ENCODE assay signal across 22 cellular contexts in genomic region chr10:113992601-113993011, GRCh38. TPM values are rescaled to one million over a fixed set of nuclear protein-coding genes. Genes with fewer than 3 reads are reported as not detected.
DNase-seq lines count a peak whose midpoint lies in the region; ATAC-seq and TF ChIP-seq lines count a peak whose summit lies in the region.
"Had no signal": no experiment of that assay in that cellular context is flagged by ENCODE, and none has a peak within 500 bp of the region (broad histone marks: within the 10 kb centered on the region; RNA-seq: fewer than 3 reads in every experiment).

No MANE protein-coding gene starts in this region.

- H3K27me3 Mint-ChIP-seq in GM23338 (ENCODE audit: insufficient read depth, low read depth, poor library complexity) = peaks cover 6% of the 10 kb centered on the region
- peaks cover 12% of the 10 kb centered on the region for H3K27me3 Mint-ChIP-seq in nephron progenitor cell (ENCODE audit: low read depth, poor library complexity)
- H3K27me3 Mint-ChIP-seq in stimulated activated memory B cell treated with anti-CD40 and anti-IgM and Interleukin-4, amounts not matched to agents 10 μg/mL and 1 μg/mL and 100 μg/mL, for 72 hours = peaks cover 29% of the 10 kb centered on the region

- H3K27me3 ChIP-seq in GM23338 (ENCODE audit: insufficient read depth) (no peaks in the 10 kb centered on the region), mammary epithelial cell (ENCODE audit: insufficient read depth, low read length) (peaks cover 7% of the 10 kb centered on the region)

- H3K4me1 ChIP-seq in GM23338 (ENCODE audit: insufficient read depth) (no peaks in the 10 kb centered on the region), mammary epithelial cell (ENCODE audit: insufficient read depth, low read length) (no peaks in the 10 kb centered on the region)
- H3K4me1 ChIP-seq: A549 had no signal

- no peaks in the 10 kb centered on the region for H3K79me2 ChIP-seq in GM23338 (replicated peaks; ENCODE audit: insufficient read depth)
- no peaks in the 10 kb centered on the region for H3K79me2 ChIP-seq in mammary epithelial cell (ENCODE audit: insufficient read depth, low read length)

- 38% methylated on average over 6 of the region's 6 CpGs for WGBS in mammary epithelial cell (ENCODE audit: low coverage, missing lambda C conversion rate)

- H3F3A ChIP-seq in GM23338 (replicated peaks; ENCODE audit: low read depth) = no peaks in the 10 kb centered on the region

- H3K4me3 ChIP-seq in GM23338 (no peak overlapping the region), mammary epithelial cell (replicated peaks in 1 of 3; ENCODE audit: insufficient read depth in 1 of 3, low read depth in 2 of 3, low read length in 3 of 3) (no peak overlapping the region)
- H3K4me3 ChIP-seq: A549 had no signal

- H3K9me3 ChIP-seq in mammary epithelial cell (replicated peaks; ENCODE audit: insufficient read depth, low read length) = no peaks in the 10 kb centered on the region
- H3K9me3 ChIP-seq: A549 had no signal

- H4K20me1 ChIP-seq in GM23338 (replicated peaks; ENCODE audit: insufficient read depth) (no peaks in the 10 kb centered on the region), mammary epithelial cell (ENCODE audit: insufficient read depth, low read length) (no peaks in the 10 kb centered on the region)

- H3K27ac ChIP-seq in GM23338 (ENCODE audit: low read depth) = no peak overlapping the region
- no peak overlapping the region for H3K27ac ChIP-seq in mammary epithelial cell (ENCODE audit: insufficient read depth, low read depth, low read length)
- H3K27ac ChIP-seq: A549, KMS-11 had no signal

- H3K9me3 Mint-ChIP-seq in GM23338 = peaks cover 3% of the 10 kb centered on the region
- peaks cover 5% of the 10 kb centered on the region for H3K9me3 Mint-ChIP-seq in nephron progenitor cell
- H3K9me3 Mint-ChIP-seq in stimulated activated memory B cell treated with anti-CD40 and anti-IgM and Interleukin-4, amounts not matched to agents 10 μg/mL and 1 μg/mL and 100 μg/mL, for 72 hours = peaks cover 4% of the 10 kb centered on the region
- H3K9me3 Mint-ChIP-seq: activated T-helper 17 cell treated with anti-CD3 and anti-CD28 coated beads, Interleukin-2, amount 50 U/mL, for 72 hours; H9 had no signal

- peak; percentile 57 for DNase-seq in A172 (ENCODE audit: low spot score)
- no peak for DNase-seq in GM23338 (ENCODE audit: low spot score)
- peak; percentile 3 for DNase-seq in mammary epithelial cell
- DNase-seq in nephron progenitor cell = no peak
- DNase-seq in DMS53 (lab: John Stamatoyannopoulos, UW) = no peak
- no peak for DNase-seq in activated CD4-positive, alpha-beta T cell treated with anti-CD3 and anti-CD28 coated beads for 4 hours
- no peak for DNase-seq in NCI-H69 (lab: John Stamatoyannopoulos, UW)
- DNase-seq: activated CD4-positive, alpha-beta T cell treated with anti-CD3 and anti-CD28 coated beads for 1 hour; activated CD8-positive, alpha-beta memory T cell treated with anti-CD3 and anti-CD28 coated beads, Interleukin-2, amount 10 ng/mL, durations not matched to agents 7 days and 5 days; caudate nucleus; CD4-positive, CD25-positive, alpha-beta regulatory T cell; erythroblast; H9; natural killer cell; NCI-H1105; NCI-H526 treated with DMSO at 0.1 percent for 48 hours; OCI-M1 had no signal

- no TSS peak for BruUV-seq in mammary epithelial cell (replicated peaks; lab: Mats Ljungman, UMichigan)

- H2AFZ ChIP-seq in GM23338 (peak overlapping the region; percentile 43; the same call in 1 of the 2 replicates), mammary epithelial cell (ENCODE audit: low read depth, low read length) (no peak overlapping the region)

- H3K4me2 ChIP-seq in GM23338 (no peak overlapping the region), mammary epithelial cell (ENCODE audit: insufficient read depth, low read depth, low read length) (no peak overlapping the region)
- H3K4me2 ChIP-seq: A549, KMS-11 had no signal

- 0 out of 2 replicates have a peak, but pooled peaks cover 5% of the 10 kb centered on the region for H3K9me2 ChIP-seq in GM23338 (ENCODE audit: insufficient read depth)

- dilution Hi-C loops in mammary epithelial cell (cut with HindIII; ENCODE audit: low sequenced_read_pairs) = no loop called here

- in situ Hi-C loops in mammary epithelial cell (cut with MboI; ENCODE audit: low sequenced_read_pairs in 2 of 2) = no loop called here

- H3K27ac Mint-ChIP-seq in GM23338 (no peak overlapping the region), nephron progenitor cell (peak overlapping the region; percentile 18)
- no peak overlapping the region for H3K27ac Mint-ChIP-seq in stimulated activated memory B cell treated with anti-CD40 and anti-IgM and Interleukin-4, amounts not matched to agents 10 μg/mL and 1 μg/mL and 100 μg/mL, for 72 hours
- H3K27ac Mint-ChIP-seq: activated CD8-positive, alpha-beta memory T cell treated with anti-CD3 and anti-CD28 coated beads, Interleukin-2, amount 10 ng/mL, durations not matched to agents 7 days and 5 days; activated T-helper 17 cell treated with anti-CD3 and anti-CD28 coated beads, Interleukin-2, amount 50 U/mL, for 72 hours; H9; memory B cell; natural killer cell had no signal

- H3K4me3 Mint-ChIP-seq in GM23338 = no peak overlapping the region
- no peak overlapping the region for H3K4me3 Mint-ChIP-seq in nephron progenitor cell
- no peak overlapping the region for H3K4me3 Mint-ChIP-seq in stimulated activated memory B cell treated with anti-CD40 and anti-IgM and Interleukin-4, amounts not matched to agents 10 μg/mL and 1 μg/mL and 100 μg/mL, for 72 hours
- H3K4me3 Mint-ChIP-seq: activated CD8-positive, alpha-beta memory T cell treated with anti-CD3 and anti-CD28 coated beads, Interleukin-2, amount 10 ng/mL, durations not matched to agents 7 days and 5 days; activated T-helper 17 cell treated with anti-CD3 and anti-CD28 coated beads, Interleukin-2, amount 50 U/mL, for 72 hours; CD4-positive, CD25-positive, alpha-beta regulatory T cell; H9; memory B cell; natural killer cell had no signal

- CTCF ChIA-PET in mammary epithelial cell (lab: Charles Lee; ENCODE audit: low non-redundant PET) = no interaction called here

- TF ChIP-seq CTCF in GM23338 (conservative IDR thresholded peaks at IDR 0.05; ENCODE audit: low read depth in 2 of 2) = no peak
- TF ChIP-seq CTCF in mammary epithelial cell (conservative IDR thresholded peaks at IDR 0.05 in 1 of 2, IDR thresholded peaks at IDR 0.05 in 1 of 2; ENCODE audit: extremely low read depth in 1 of 2, insufficient read depth in 1 of 2, low read depth in 1 of 2, low read length in 2 of 2) = no peak
- no peak for TF ChIP-seq CTCF in nephron progenitor cell (IDR thresholded peaks at IDR 0.05)

- H3K36me3 ChIP-seq in GM23338 (ENCODE audit: insufficient read depth) (no peaks in the 10 kb centered on the region), mammary epithelial cell (ENCODE audit: insufficient read depth, low read length) (no peaks in the 10 kb centered on the region)

- no peak overlapping the region for H3K9ac ChIP-seq in mammary epithelial cell (ENCODE audit: insufficient read depth, low read length)
- H3K9ac ChIP-seq: KMS-11 had no signal

- H3K36me3 Mint-ChIP-seq in GM23338 (ENCODE audit: low read depth) (no peaks in the 10 kb centered on the region; the same call in 2 of the 3 replicates), nephron progenitor cell (ENCODE audit: low read depth) (no peaks in the 10 kb centered on the region)
- H3K36me3 Mint-ChIP-seq in stimulated activated memory B cell treated with anti-CD40 and anti-IgM and Interleukin-4, amounts not matched to agents 10 μg/mL and 1 μg/mL and 100 μg/mL, for 72 hours = peaks cover 5% of the 10 kb centered on the region
- H3K36me3 Mint-ChIP-seq: CD4-positive, CD25-positive, alpha-beta regulatory T cell; memory B cell had no signal

- H3K4me1 Mint-ChIP-seq in GM23338 (peaks cover 11% of the 10 kb centered on the region), nephron progenitor cell (peaks cover 19% of the 10 kb centered on the region)
- peaks cover 21% of the 10 kb centered on the region for H3K4me1 Mint-ChIP-seq in stimulated activated memory B cell treated with anti-CD40 and anti-IgM and Interleukin-4, amounts not matched to agents 10 μg/mL and 1 μg/mL and 100 μg/mL, for 72 hours
- H3K4me1 Mint-ChIP-seq: activated T-helper 17 cell treated with anti-CD3 and anti-CD28 coated beads, Interleukin-2, amount 50 U/mL, for 72 hours; CD4-positive, CD25-positive, alpha-beta regulatory T cell had no signal

- intact Hi-C loops in mammary epithelial cell (cut with micrococcal nuclease) = no loop called here

- ATAC-seq in GM23338 = no peak
- no peak for ATAC-seq in stimulated activated memory B cell treated with anti-CD40 and anti-IgM and Interleukin-4, amounts not matched to agents 10 μg/mL and 1 μg/mL and 100 μg/mL, for 72 hours
- ATAC-seq: A549; activated CD8-positive, alpha-beta memory T cell treated with anti-CD3 and anti-CD28 coated beads, Interleukin-2, amount 10 ng/mL, durations not matched to agents 7 days and 5 days; activated T-helper 17 cell treated with anti-CD3 and anti-CD28 coated beads, Interleukin-2, amount 50 U/mL, for 72 hours; natural killer cell had no signal

TF ChIP-seq in GM23338, 12 proteins besides CTCF, POLR2A, EP300 and RAD21 (continues in another document):
- no peak for TF ChIP-seq POLR2AphosphoS5 (IDR thresholded peaks at IDR 0.05; ENCODE audit: low read depth)
- TF ChIP-seq CREB1 (CRISPR knock-in tag; IDR thresholded peaks at IDR 0.05; ENCODE audit: low read depth) = no peak
- TF ChIP-seq EZH2 (IDR thresholded peaks at IDR 0.05; ENCODE audit: low read depth, unreplicated experiment) = no peak
- TF ChIP-seq ZNF114 (CRISPR knock-in tag; IDR thresholded peaks at IDR 0.05) = no peak
- no peak for TF ChIP-seq NANOG (IDR thresholded peaks at IDR 0.05; ENCODE audit: borderline replicate concordance)
- no peak for TF ChIP-seq JUNB (IDR thresholded peaks at IDR 0.05; ENCODE audit: unreplicated experiment)
- TF ChIP-seq STAT1 (IDR thresholded peaks at IDR 0.05; ENCODE audit: unreplicated experiment) = no peak

RNA-seq across cellular contexts. Expression of gene ADRB1, which starts 51.1 kb away (rescaled TPM):
- 1.1 and 1.5 TPM in 2 replicates for total RNA-seq in A172 (2014; rRNA removed; shearing (Covaris generic))
- 0.24 and 0.39 TPM in 2 replicates for total RNA-seq in GM23338 (2014; rRNA removed; shearing (Covaris generic))
- polyA plus RNA-seq in GM23338 (2016; fragmentation: Nextera tagmentation; extraction: Ambion mirVana) (0.14 and 0.23 TPM in 2 replicates), mammary epithelial cell (0.03 TPM)
- under 1 TPM in 1 of 2 donors, not detected in 1; 0.21 TPM for total RNA-seq in mammary epithelial cell
- not detected for polyA minus RNA-seq in mammary epithelial cell
- total RNA-seq: activated T-helper 17 cell treated with anti-CD3 and anti-CD28 coated beads, Interleukin-2, amount 50 U/mL, for 72 hours had no signal
- polyA plus RNA-seq: CD4-positive, CD25-positive, alpha-beta regulatory T cell had no signal

Comparison
In these comparisons a context has a peak if more than half of its experiments do, and no peak if none do; other contexts are left out.
1. DNase-seq: peak in A172 (single experiment) and mammary epithelial cell (single experiment); none in GM23338 (single experiment), nephron progenitor cell (single experiment), DMS53 (single experiment), activated CD4-positive, alpha-beta T cell treated with anti-CD3 and anti-CD28 coated beads for 4 hours (0 of 2) and NCI-H69 (single experiment).